ENCODE assay signal across 7 cellular contexts in genomic region chr5:34217386-34217785, GRCh38.
DNase-seq lines count a peak whose midpoint lies in the region; FAIRE-seq and TF ChIP-seq lines count a peak whose summit lies in the region.
"Not testable (repeated sequence)": the region's sequence is repeated elsewhere in the genome, so short reads cannot be mapped to it uniquely, and the experiment has no call there.

No MANE protein-coding gene starts in this region.

- not testable (repeated sequence) for H3K23ac ChIP-seq in mesendoderm (ENCODE audit: low read length)

- H2BK120ac ChIP-seq in mesendoderm (ENCODE audit: low read depth, low read length): not testable (repeated sequence)

- not testable (repeated sequence) for H3K9ac ChIP-seq in astrocyte (ENCODE audit: low read length); mesendoderm (ENCODE audit: low read length)

- H3K56ac ChIP-seq in mesendoderm (ENCODE audit: low read length): not testable (repeated sequence)

- H3K9me3 Mint-ChIP-seq in astrocyte (ENCODE audit: unreplicated experiment): not testable (repeated sequence)

- H3K4me1 Mint-ChIP-seq in astrocyte (ENCODE audit: low read depth, unreplicated experiment): not testable (repeated sequence)

- peak overlapping the region; percentile 17 for H3K4me3 Mint-ChIP-seq in astrocyte (ENCODE audit: unreplicated experiment)

- H2AK5ac ChIP-seq in mesendoderm (ENCODE audit: low read length): not testable (repeated sequence)

- H3K4me2 ChIP-seq in astrocyte (ENCODE audit: low read length): peak overlapping the region; percentile 19
- not testable (repeated sequence) for H3K4me2 ChIP-seq in mesendoderm (ENCODE audit: low read length)

- H4K5ac ChIP-seq in mesendoderm (ENCODE audit: low read length): not testable (repeated sequence)

- not testable (repeated sequence) for H3K9me3 ChIP-seq in astrocyte (ENCODE audit: insufficient read depth, low read depth, low read length)

- not testable (repeated sequence) for H3K27me3 Mint-ChIP-seq in astrocyte (ENCODE audit: low read depth, unreplicated experiment)

- H4K20me1 ChIP-seq in astrocyte (ENCODE audit: insufficient read depth, low read length): not testable (repeated sequence)

- not testable (repeated sequence) for H3K18ac ChIP-seq in mesendoderm (ENCODE audit: low read length)

- TF ChIP-seq POLR2A in H54 (IDR thresholded peaks at IDR 0.05; ENCODE audit: low read depth, low read length): not testable (repeated sequence)

- H3K79me1 ChIP-seq in mesendoderm (ENCODE audit: low read length): not testable (repeated sequence)

- not testable (repeated sequence) for H3K27ac ChIP-seq in astrocyte (ENCODE audit: low read depth, low read length); mesendoderm (ENCODE audit: low read depth, low read length)

- DNase-seq in AG10803 (ENCODE audit: low read depth) (peak; percentile 37), LHCN-M2 (ENCODE audit: low read depth) (peak; percentile 76), astrocyte (ENCODE audit: low read depth) (peak; percentile 82), choroid plexus epithelial cell (ENCODE audit: low read depth) (peak; percentile 80), fibroblast of the aortic adventitia (ENCODE audit: low read depth) (peak; percentile 17), mesendoderm (peak; percentile 1)
- DNase-seq in H54 (ENCODE audit: insufficient read length, low spot score): not testable (repeated sequence)

- TF ChIP-seq CTCF in AG10803 (conservative IDR thresholded peaks at IDR 0.05; ENCODE audit: low read length); astrocyte (IDR thresholded peaks at IDR 0.05; ENCODE audit: insufficient read depth, low read depth, low read length); choroid plexus epithelial cell (conservative IDR thresholded peaks at IDR 0.05; ENCODE audit: low read depth, low read length); fibroblast of the aortic adventitia (IDR thresholded peaks at IDR 0.05; ENCODE audit: insufficient read depth, low read length): not testable (repeated sequence)

- peak; percentile 92 for FAIRE-seq in H54 (lab: Jason Lieb, UNC)
- not testable (repeated sequence) for FAIRE-seq in astrocyte (lab: Jason Lieb, UNC)

- H3K36me3 Mint-ChIP-seq in astrocyte (ENCODE audit: low read depth, unreplicated experiment): not testable (repeated sequence)

- WGBS in mesendoderm (ENCODE audit: extremely low coverage, insufficient coverage, low lambda C conversion rate): no CpG with 5 or more reads among the region's 1 CpG

- H3K4ac ChIP-seq in mesendoderm (ENCODE audit: low read depth, low read length): not testable (repeated sequence)

- not testable (repeated sequence) for H3K27me3 ChIP-seq in astrocyte (ENCODE audit: insufficient read depth, low read length); mesendoderm (ENCODE audit: insufficient read depth, low read length, poor library complexity)

- H2BK5ac ChIP-seq in mesendoderm (ENCODE audit: low read length): not testable (repeated sequence)

- not testable (repeated sequence) for H3K36me3 ChIP-seq in astrocyte (ENCODE audit: insufficient read depth, low read length); mesendoderm (ENCODE audit: control insufficient read depth, insufficient read depth, low read length)

- H2BK15ac ChIP-seq in mesendoderm (replicated peaks; ENCODE audit: low read depth): not testable (repeated sequence)

- not testable (repeated sequence) for H4K8ac ChIP-seq in mesendoderm (ENCODE audit: low read depth, low read length)

- H3K4me3 ChIP-seq in AG10803 (ENCODE audit: low read length); astrocyte (ENCODE audit: insufficient read depth, low read depth, low read length); choroid plexus epithelial cell (ENCODE audit: low read depth, low read length); fibroblast of the aortic adventitia (ENCODE audit: low read depth, low read length); mesendoderm (ENCODE audit: low read length): not testable (repeated sequence)

- not testable (repeated sequence) for H3K27ac Mint-ChIP-seq in astrocyte (ENCODE audit: unreplicated experiment)

- not testable (repeated sequence) for H2AFZ ChIP-seq in astrocyte (ENCODE audit: low read depth, low read length)

- not testable (repeated sequence) for H3K79me2 ChIP-seq in astrocyte (ENCODE audit: insufficient read depth, low read length); mesendoderm (ENCODE audit: control insufficient read depth, insufficient read depth, low read length)

- H3K4me1 ChIP-seq in astrocyte (ENCODE audit: insufficient read depth, low read length); mesendoderm (ENCODE audit: control insufficient read depth, low read depth, low read length): not testable (repeated sequence)
